In the genomic region with DNA sequence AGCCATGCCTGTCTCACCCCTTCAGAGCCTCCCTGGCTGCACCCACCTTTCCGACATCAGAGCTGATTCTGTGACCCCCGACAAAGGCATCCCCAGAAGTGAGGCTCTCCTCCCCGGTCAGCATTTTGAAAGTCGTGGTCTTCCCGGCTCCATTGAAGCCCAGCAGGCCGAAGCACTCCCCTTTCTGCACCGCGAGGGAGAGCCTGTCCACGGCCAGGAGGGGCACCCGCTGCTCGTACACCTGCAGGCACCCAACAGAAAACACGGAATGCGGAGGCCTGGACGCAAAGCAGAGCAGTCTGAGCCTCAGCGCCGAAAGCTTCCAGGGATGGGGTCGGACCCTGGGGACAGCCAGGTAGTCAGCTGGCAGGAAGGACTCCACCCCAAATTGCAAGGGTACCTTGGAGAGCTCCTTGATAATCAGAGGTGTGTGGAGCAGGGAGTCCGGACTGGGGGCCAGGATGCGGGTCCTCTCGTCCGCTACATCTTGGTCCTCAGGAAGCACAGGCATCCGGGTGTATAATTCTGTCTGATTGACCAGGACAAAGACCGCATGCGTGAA, we compare ENCODE assay signal across 1 cellular context.
TF ChIP-seq lines count a peak whose summit lies in the region.

No MANE protein-coding gene starts in this region.

TF ChIP-seq in HepG2, 621 proteins besides CTCF, POLR2A, EP300 and RAD21:
- TF ChIP-seq KLF11 (CRISPR knock-in tag; IDR thresholded peaks at IDR 0.05) (no peak), STAG1 (CRISPR knock-in tag; IDR thresholded peaks at IDR 0.05) (no peak), ZNF251 (CRISPR knock-in tag; IDR thresholded peaks at IDR 0.05) (no peak), MIER2 (CRISPR knock-in tag; IDR thresholded peaks at IDR 0.05) (0 out of 2 replicates have a peak, but pooled peaks have one; percentile 31), ZBTB20 (CRISPR knock-in tag; IDR thresholded peaks at IDR 0.05; ENCODE audit: borderline replicate concordance, low read depth) (no peak), CEBPG (CRISPR knock-in tag; IDR thresholded peaks at IDR 0.05) (no peak), ZNF496 (CRISPR knock-in tag; IDR thresholded peaks at IDR 0.05; ENCODE audit: insufficient replicate concordance) (no peak), CHCHD3 (CRISPR knock-in tag; IDR thresholded peaks at IDR 0.05) (no peak), ZNF850 (CRISPR knock-in tag; conservative IDR thresholded peaks at IDR 0.05) (no peak), RORA (CRISPR knock-in tag; IDR thresholded peaks at IDR 0.05) (no peak), HNF4G (IDR thresholded peaks at IDR 0.05; ENCODE audit: borderline replicate concordance, low read depth, low read length) (no peak), HNF4G (CRISPR knock-in tag; IDR thresholded peaks at IDR 0.05; ENCODE audit: borderline replicate concordance, low read depth) (no peak), ZNF883 (CRISPR knock-in tag; IDR thresholded peaks at IDR 0.05; ENCODE audit: not compliant biosample characterization) (no peak), THAP9 (CRISPR knock-in tag; IDR thresholded peaks at IDR 0.05; ENCODE audit: borderline replicate concordance) (no peak), ZNF557 (CRISPR knock-in tag; IDR thresholded peaks at IDR 0.05) (no peak)
- TF ChIP-seq, protein P1, sequence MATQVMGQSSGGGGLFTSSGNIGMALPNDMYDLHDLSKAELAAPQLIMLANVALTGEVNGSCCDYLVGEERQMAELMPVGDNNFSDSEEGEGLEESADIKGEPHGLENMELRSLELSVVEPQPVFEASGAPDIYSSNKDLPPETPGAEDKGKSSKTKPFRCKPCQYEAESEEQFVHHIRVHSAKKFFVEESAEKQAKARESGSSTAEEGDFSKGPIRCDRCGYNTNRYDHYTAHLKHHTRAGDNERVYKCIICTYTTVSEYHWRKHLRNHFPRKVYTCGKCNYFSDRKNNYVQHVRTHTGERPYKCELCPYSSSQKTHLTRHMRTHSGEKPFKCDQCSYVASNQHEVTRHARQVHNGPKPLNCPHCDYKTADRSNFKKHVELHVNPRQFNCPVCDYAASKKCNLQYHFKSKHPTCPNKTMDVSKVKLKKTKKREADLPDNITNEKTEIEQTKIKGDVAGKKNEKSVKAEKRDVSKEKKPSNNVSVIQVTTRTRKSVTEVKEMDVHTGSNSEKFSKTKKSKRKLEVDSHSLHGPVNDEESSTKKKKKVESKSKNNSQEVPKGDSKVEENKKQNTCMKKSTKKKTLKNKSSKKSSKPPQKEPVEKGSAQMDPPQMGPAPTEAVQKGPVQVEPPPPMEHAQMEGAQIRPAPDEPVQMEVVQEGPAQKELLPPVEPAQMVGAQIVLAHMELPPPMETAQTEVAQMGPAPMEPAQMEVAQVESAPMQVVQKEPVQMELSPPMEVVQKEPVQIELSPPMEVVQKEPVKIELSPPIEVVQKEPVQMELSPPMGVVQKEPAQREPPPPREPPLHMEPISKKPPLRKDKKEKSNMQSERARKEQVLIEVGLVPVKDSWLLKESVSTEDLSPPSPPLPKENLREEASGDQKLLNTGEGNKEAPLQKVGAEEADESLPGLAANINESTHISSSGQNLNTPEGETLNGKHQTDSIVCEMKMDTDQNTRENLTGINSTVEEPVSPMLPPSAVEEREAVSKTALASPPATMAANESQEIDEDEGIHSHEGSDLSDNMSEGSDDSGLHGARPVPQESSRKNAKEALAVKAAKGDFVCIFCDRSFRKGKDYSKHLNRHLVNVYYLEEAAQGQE (IDR thresholded peaks at IDR 0.05; ENCODE audit: borderline replicate concordance in 1 of 2, low read depth in 1 of 2, low read length in 2 of 2), result peak; percentile 29 to 86
